ENCODE assay signal across 9 cellular contexts in the genomic region with DNA sequence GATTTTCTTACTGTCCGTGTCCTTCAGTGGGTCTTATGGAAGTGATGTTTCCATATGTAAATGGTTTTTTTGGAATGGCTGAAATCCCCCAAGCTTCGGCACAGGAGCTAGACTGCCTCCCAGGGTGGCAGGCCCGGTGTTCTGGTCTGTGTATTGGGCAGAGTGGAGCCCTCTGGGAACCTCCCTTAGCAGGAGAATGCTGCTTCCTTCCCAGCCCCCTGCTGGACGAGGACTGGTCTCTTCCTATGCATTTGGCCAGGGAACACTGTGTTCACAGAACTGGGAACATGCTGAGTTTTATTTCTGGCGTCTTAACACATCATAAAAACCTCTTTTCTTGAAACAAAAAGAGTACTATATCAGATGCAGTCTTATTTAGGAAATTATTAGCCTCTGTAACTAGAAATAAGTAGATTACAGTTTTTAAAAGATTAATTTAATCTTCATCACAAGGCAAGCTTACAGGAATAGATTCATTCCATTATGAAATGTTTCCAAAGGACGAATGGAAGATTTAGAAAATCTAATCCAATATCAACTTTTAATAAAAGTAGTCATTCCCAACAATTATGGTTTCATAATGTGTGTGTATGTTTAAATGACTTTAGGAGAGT. TPM values are rescaled to one million over a fixed set of nuclear protein-coding genes. Genes with fewer than 3 reads are reported as not detected.
DNase-seq lines count a peak whose midpoint lies in the region; ATAC-seq and TF ChIP-seq lines count a peak whose summit lies in the region.
"Had no signal": no experiment of that assay in that cellular context is flagged by ENCODE, and none has a peak within 500 bp of the region (broad histone marks: within the 10 kb centered on the region; RNA-seq: fewer than 3 reads in every experiment).

No MANE protein-coding gene starts in this region.

- H3K27me3 ChIP-seq in esophagus muscularis mucosa = no peaks in the 10 kb centered on the region
- H3K27me3 ChIP-seq: BLaER1 treated with 17β-estradiol and CSF1 and Interleukin-3, amounts not matched to agents 10 nM and 100 nM had no signal

- H3K36me3 ChIP-seq in OCI-LY7 (ENCODE audit: insufficient read depth, low read length) = no peaks in the 10 kb centered on the region
- H3K36me3 ChIP-seq in esophagus muscularis mucosa = no peaks in the 10 kb centered on the region

- no TSS peak for BruUV-seq in OCI-LY7 (replicated peaks; lab: Mats Ljungman, UMichigan)

- no peaks in the 10 kb centered on the region for H3K9me2 ChIP-seq in OCI-LY7 (ENCODE audit: insufficient read depth, low read length)

- H3K79me2 ChIP-seq in OCI-LY7 (ENCODE audit: insufficient read depth, low read depth, low read length) = no peaks in the 10 kb centered on the region

- H4K20me1 ChIP-seq in OCI-LY7 (ENCODE audit: insufficient read depth, low read length) = no peaks in the 10 kb centered on the region

- CTCF ChIA-PET in OCI-LY7 (lab: Charles Lee; ENCODE audit: unreplicated experiment) = interaction anchor here (0.6 to 1.5 kb wide), 3 partner anchors 12 to 107 kb away, joined by 3 to 4 read pairs (median 3); no protein-coding TSS in a partner anchor

- H3K27ac ChIP-seq in OCI-LY7 (ENCODE audit: low read depth, low read length, poor library complexity, severe bottlenecking) (no peak overlapping the region), esophagus muscularis mucosa (replicated peaks in 1 of 4) (peak overlapping the region; percentile 73 to 88 (median 82))
- H3K27ac ChIP-seq: BLaER1 treated with 17β-estradiol and CSF1 and Interleukin-3, amounts not matched to agents 10 nM and 100 nM had no signal

- no peak overlapping the region for H2AFZ ChIP-seq in OCI-LY7 (ENCODE audit: low read length)

- intact Hi-C loops in OCI-LY7 (cut with micrococcal nuclease; ENCODE audit: unreplicated experiment) = loop anchor here (10.0 kb wide), 1 partner anchor 88 kb away; no protein-coding TSS in a partner anchor
- intact Hi-C loops in esophagus muscularis mucosa (cut with DNase I) = loop anchor here (2.0 to 5.0 kb wide), 2 partner anchors 56 to 110 kb away; no protein-coding TSS in a partner anchor

- no peak for TF ChIP-seq EP300 in esophagus muscularis mucosa (IDR thresholded peaks at IDR 0.05)

- no peak overlapping the region for H3K4me2 ChIP-seq in OCI-LY7 (ENCODE audit: low read length)
- H3K4me2 ChIP-seq: BLaER1 treated with 17β-estradiol and CSF1 and Interleukin-3, amounts not matched to agents 10 nM and 100 nM had no signal

- DNase-seq in NCI-H1105 treated with DMSO at 0.1 percent for 48 hours (lab: John Stamatoyannopoulos, UW) (peak; percentile 16), NCI-H1105 (lab: John Stamatoyannopoulos, UW) (no peak), OCI-LY7 (ENCODE audit: low spot score) (peak; percentile 20), esophagus muscularis mucosa (ENCODE audit: extremely low spot score) (no peak), omental fat pad (ENCODE audit: low spot score) (no peak), CD1c-positive myeloid dendritic cell (ENCODE audit: extremely low spot score) (no peak)
- no peak for DNase-seq in activated naive CD4-positive, alpha-beta T cell treated with Interleukin-2 at 50 U/mL for 16 hours

- H3K4me3 ChIP-seq in OCI-LY7 (ENCODE audit: low read depth, low read length, poor library complexity, severe bottlenecking) (no peak overlapping the region), esophagus muscularis mucosa (peak overlapping the region in 1 of 4 donors; percentile 6)
- H3K4me3 ChIP-seq: BLaER1 treated with 17β-estradiol and CSF1 and Interleukin-3, amounts not matched to agents 10 nM and 100 nM had no signal

- no peak for TF ChIP-seq POLR2A in esophagus muscularis mucosa (IDR thresholded peaks at IDR 0.05; ENCODE audit: low read depth)

- POLR2A ChIA-PET in OCI-LY7 (lab: Charles Lee) = interaction anchor here (0.6 to 3.0 kb wide), 3 partner anchors 102 to 287 kb away, joined by 3 to 7 read pairs (median 4); no protein-coding TSS in a partner anchor

- TF ChIP-seq CTCF in OCI-LY7 (conservative IDR thresholded peaks at IDR 0.05; ENCODE audit: low read length) (peak; percentile 50; the same call in 1 of the 2 replicates), esophagus muscularis mucosa (IDR thresholded peaks at IDR 0.05) (peak; percentile 46 to 63 (median 54)), omental fat pad (IDR thresholded peaks at IDR 0.05) (no peak)

- H3K9me3 ChIP-seq in OCI-LY7 (ENCODE audit: low read length) (no peaks in the 10 kb centered on the region), esophagus muscularis mucosa (no peaks in the 10 kb centered on the region)
- H3K9me3 ChIP-seq: BLaER1 treated with 17β-estradiol and CSF1 and Interleukin-3, amounts not matched to agents 10 nM and 100 nM had no signal

- peak; percentile 30 for ATAC-seq in omental fat pad (ENCODE audit: low FRiP score)
- ATAC-seq in GM21526 (IDR thresholded peaks at IDR 0.05; ENCODE audit: low FRiP score, unreplicated experiment) = no peak

- 33% methylated on average over 6 of the region's 6 CpGs for WGBS in esophagus muscularis mucosa

- H3K4me1 ChIP-seq in OCI-LY7 (ENCODE audit: insufficient read depth, low read length, poor library complexity, severe bottlenecking) (peaks cover 30% of the 10 kb centered on the region), esophagus muscularis mucosa (peaks cover 44 to 56% (median 54%) of the 10 kb centered on the region in 4 donors)

RNA-seq across cellular contexts. Expression of a gene that starts 56.6 kb away (rescaled TPM):
- total RNA-seq in OCI-LY7 (2014; rRNA removed; shearing (Covaris generic)) = 0.32 TPM in 1 of 2 replicates, not detected in the other
- total RNA-seq in OCI-LY7 (2022) (0.89 TPM in 2 replicates), esophagus muscularis mucosa (10 to 100 TPM in 1 of 4 donors, 1 to 10 TPM in 3; 4.8 to 10.1 (median 7.6) TPM), omental fat pad (10 to 100 TPM in 1 of 4 donors, 1 to 10 TPM in 3; 5.3 to 16.3 (median 6.8) TPM)

Comparison
In these comparisons a context has a peak if more than half of its experiments do, and no peak if none do; other contexts are left out.
1. DNase-seq: peak in NCI-H1105 treated with DMSO at 0.1 percent for 48 hours (single experiment) and OCI-LY7 (single experiment); none in NCI-H1105 (single experiment), esophagus muscularis mucosa (single experiment), omental fat pad (single experiment), CD1c-positive myeloid dendritic cell (single experiment) and activated naive CD4-positive, alpha-beta T cell treated with Interleukin-2 at 50 U/mL for 16 hours (single experiment).
2. CTCF ChIP-seq: peak in OCI-LY7 (single experiment) and esophagus muscularis mucosa (3 of 3); none in omental fat pad (0 of 3).